In genomic region chr20:32040142-32040953, GRCh38 we compare ENCODE assay signal across 9 cellular contexts. TPM values are rescaled to one million over a fixed set of nuclear protein-coding genes. Genes with fewer than 3 reads are reported as not detected.
DNase-seq lines count a peak whose midpoint lies in the region; ATAC-seq and TF ChIP-seq lines count a peak whose summit lies in the region.
"Had no signal": no experiment of that assay in that cellular context is flagged by ENCODE, and none has a peak within 500 bp of the region (broad histone marks: within the 10 kb centered on the region; RNA-seq: fewer than 3 reads in every experiment).

No MANE protein-coding gene starts in this region.

- no peaks in the 10 kb centered on the region for H3K36me3 Mint-ChIP-seq in endodermal cell (ENCODE audit: low read depth)

- TF ChIP-seq CTCF in OCI-LY3 (IDR thresholded peaks at IDR 0.05; ENCODE audit: low read depth, low read length) (no peak), endodermal cell (conservative IDR thresholded peaks at IDR 0.05) (no peak)

- peaks cover 17% of the 10 kb centered on the region for H3K79me2 ChIP-seq in OCI-LY3 (ENCODE audit: low read length)

- peak overlapping the region; percentile 53 to 96 (median 89); a peak in 21 of 22 replicates for H3K27ac ChIP-seq in BLaER1 treated with 17β-estradiol and CSF1 and Interleukin-3, amounts not matched to agents 10 nM and 100 nM
- H3K27ac ChIP-seq in OCI-LY3 (ENCODE audit: low read length) (peak overlapping the region; percentile 94), endodermal cell (ENCODE audit: low read depth, low read length) (no peak overlapping the region)

- H3K4me2 ChIP-seq in BLaER1 treated with 17β-estradiol and CSF1 and Interleukin-3, amounts not matched to agents 10 nM and 100 nM, result peak overlapping the region; percentile 87 to 93 (median 90)
- peak overlapping the region; percentile 81 for H3K4me2 ChIP-seq in OCI-LY3 (ENCODE audit: low read length)

- H3K9me3 ChIP-seq in BLaER1 treated with 17β-estradiol and CSF1 and Interleukin-3, amounts not matched to agents 10 nM and 100 nM (replicated peaks in 1 of 11), result peaks cover 0 to 31% (median 15%) of the 10 kb centered on the region in 11 experiments; a peak in 16 of 22 replicates
- peaks cover 16% of the 10 kb centered on the region; the same call in 1 of the 2 replicates for H3K9me3 ChIP-seq in OCI-LY3 (ENCODE audit: insufficient read depth, low read length)
- H3K9me3 ChIP-seq in endodermal cell (ENCODE audit: control insufficient read depth, low read length), result no peaks in the 10 kb centered on the region

- no peaks in the 10 kb centered on the region for H3K27me3 ChIP-seq in BLaER1 treated with 17β-estradiol and CSF1 and Interleukin-3, amounts not matched to agents 10 nM and 100 nM
- H3K27me3 ChIP-seq in OCI-LY3 (ENCODE audit: low read depth, low read length), result no peaks in the 10 kb centered on the region
- peaks cover 13% of the 10 kb centered on the region for H3K27me3 ChIP-seq in endodermal cell (ENCODE audit: control insufficient read depth, insufficient read depth, low read length, poor library complexity, severe bottlenecking)

- H3K9me3 Mint-ChIP-seq in endodermal cell, result no peaks in the 10 kb centered on the region

- peak; percentile 78 for ATAC-seq in GM21515 (IDR thresholded peaks at IDR 0.05; ENCODE audit: unreplicated experiment)

- H4K20me1 ChIP-seq in BLaER1 treated with 17β-estradiol and CSF1 and Interleukin-3, amounts not matched to agents 10 nM and 100 nM, result no peaks in the 10 kb centered on the region
- no peaks in the 10 kb centered on the region for H4K20me1 ChIP-seq in OCI-LY3 (ENCODE audit: insufficient read depth, low read length)

- 82 to 86% methylated on average over 3 to 10 of the region's 10 CpGs for WGBS in endodermal cell (ENCODE audit: insufficient coverage in 1 of 2, insufficient read length in 1 of 2), 2 experiments

- no peaks in the 10 kb centered on the region for H3K36me3 ChIP-seq in BLaER1 treated with 17β-estradiol and CSF1 and Interleukin-3, amounts not matched to agents 10 nM and 100 nM
- peaks cover 22% of the 10 kb centered on the region for H3K36me3 ChIP-seq in OCI-LY3 (replicated peaks; ENCODE audit: low read depth, low read length)
- no peaks in the 10 kb centered on the region for H3K36me3 ChIP-seq in endodermal cell (ENCODE audit: control insufficient read depth, insufficient read depth, low read length)

- H3K27ac Mint-ChIP-seq in endodermal cell, result no peak overlapping the region

- DNase-seq in iPS-NIHi11 (ENCODE audit: low spot score) (peak; percentile 52), endodermal cell (no peak)
- no peak for DNase-seq in activated CD4-positive, CD25-positive, alpha-beta regulatory T cell treated with anti-CD3 and anti-CD28 coated beads, Interleukin-2, amount 50 U/mL, for 72 hours
- DNase-seq in activated CD4-positive, CD25-positive, alpha-beta regulatory T cell (lab: John Stamatoyannopoulos, UW), result no peak
- no peak for DNase-seq in activated effector memory CD4-positive, alpha-beta T cell treated with Interleukin-2 at 50 U/mL for 16 hours

- peaks cover 63 to 96% (median 83%) of the 10 kb centered on the region in 10 experiments for H3K4me1 ChIP-seq in BLaER1 treated with 17β-estradiol and CSF1 and Interleukin-3, amounts not matched to agents 10 nM and 100 nM
- H3K4me1 ChIP-seq in OCI-LY3 (ENCODE audit: low read length) (peaks cover 81% of the 10 kb centered on the region), endodermal cell (ENCODE audit: control insufficient read depth, insufficient read depth, low read length) (no peaks in the 10 kb centered on the region)

- peak overlapping the region; percentile 5 to 55 (median 38); a peak in 14 of 20 replicates for H3K4me3 ChIP-seq in BLaER1 treated with 17β-estradiol and CSF1 and Interleukin-3, amounts not matched to agents 10 nM and 100 nM
- H3K4me3 ChIP-seq in OCI-LY3 (ENCODE audit: low read length) (peak overlapping the region; percentile 61), endodermal cell (ENCODE audit: low read length) (no peak overlapping the region)

- peaks cover 29% of the 10 kb centered on the region for H3K27me3 Mint-ChIP-seq in endodermal cell (ENCODE audit: insufficient read depth)

- no peak overlapping the region for H3K4me3 Mint-ChIP-seq in endodermal cell

- H3K9ac ChIP-seq in BLaER1 treated with 17β-estradiol and CSF1 and Interleukin-3, amounts not matched to agents 10 nM and 100 nM, result peak overlapping the region; percentile 64 to 86 (median 78)
- H3K9ac ChIP-seq in OCI-LY3 (ENCODE audit: low read length) (peak overlapping the region; percentile 74), endodermal cell (ENCODE audit: extremely low read depth, low read length, poor library complexity, severe bottlenecking) (no peak overlapping the region)

- peaks cover 3% of the 10 kb centered on the region for H3K4me1 Mint-ChIP-seq in endodermal cell

- no peak overlapping the region for H2AFZ ChIP-seq in OCI-LY3 (ENCODE audit: low read depth, low read length)

RNA-seq across cellular contexts. Expression of gene HCK, which starts 11.7 kb away (rescaled TPM):
- under 1 TPM; 0.24 to 0.40 TPM for total RNA-seq in endodermal cell
- polyA plus RNA-seq in endodermal cell (2013, experiment 1 of 2), result 0.18 TPM
- polyA plus RNA-seq in endodermal cell (2013, experiment 2 of 2), result 0.12 TPM
- total RNA-seq: HT-29 had no signal

RNA-seq across cellular contexts. Expression of gene CCM2L, which starts 30.1 kb away (rescaled TPM):
- 1 to 10 TPM; 5.2 to 7.8 TPM for total RNA-seq in endodermal cell
- polyA plus RNA-seq in endodermal cell (2013, experiment 1 of 2), result 2.2 TPM
- 2.2 TPM for polyA plus RNA-seq in endodermal cell (2013, experiment 2 of 2)
